In the genomic region with DNA sequence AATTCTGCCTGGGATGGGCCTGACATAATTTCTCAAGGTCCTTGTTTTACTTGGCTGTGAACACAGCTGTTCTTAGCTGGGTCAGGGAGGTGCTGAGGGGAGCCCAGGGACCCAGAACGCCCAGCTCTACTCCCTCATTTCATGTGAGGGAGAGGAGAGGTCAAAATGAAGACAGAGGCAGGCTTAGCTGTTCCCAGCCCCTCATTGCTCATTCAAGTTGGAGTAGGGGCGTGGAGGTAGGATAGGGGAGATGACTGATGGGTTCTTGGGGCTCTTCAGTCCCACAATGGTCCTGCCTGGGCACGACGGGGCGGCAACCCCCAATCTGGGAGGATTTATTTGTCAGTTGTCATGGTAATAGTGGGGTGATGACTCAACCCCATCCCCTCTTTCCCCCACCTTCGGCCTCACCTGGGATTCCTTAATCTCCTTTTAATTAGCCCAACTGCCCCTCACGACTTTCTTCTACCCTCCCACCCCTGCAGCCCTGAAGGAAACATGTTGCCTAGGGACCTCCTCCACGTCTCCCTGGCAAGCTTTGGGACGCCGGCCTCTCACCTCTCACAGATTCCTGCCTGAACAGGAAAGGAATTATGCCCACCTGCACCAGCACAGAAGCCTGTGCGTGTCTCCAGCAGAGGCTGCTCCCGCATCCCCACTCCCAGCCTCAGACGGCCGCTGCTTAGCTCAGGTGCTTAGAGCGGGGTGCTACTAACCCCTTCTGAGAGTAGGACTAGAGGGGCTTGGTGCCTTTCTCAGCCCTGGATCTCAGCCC, we compare ENCODE assay signal across 13 cellular contexts. TPM values are rescaled to one million over a fixed set of nuclear protein-coding genes. Genes with fewer than 3 reads are reported as not detected.
DNase-seq lines count a peak whose midpoint lies in the region; ATAC-seq, FAIRE-seq and TF ChIP-seq lines count a peak whose summit lies in the region.
"Had no signal": no experiment of that assay in that cellular context is flagged by ENCODE, and none has a peak within 500 bp of the region (broad histone marks: within the 10 kb centered on the region; RNA-seq: fewer than 3 reads in every experiment).

No MANE protein-coding gene starts in this region.

- H4K8ac ChIP-seq in IMR-90 (ENCODE audit: low read depth in 2 of 2, low read length in 2 of 2) = no peak overlapping the region

- H3K79me2 ChIP-seq in keratinocyte (ENCODE audit: control insufficient read depth, insufficient read depth, low read length) = no peaks in the 10 kb centered on the region

- H3K4me3 ChIP-seq in IMR-90 (ENCODE audit: insufficient read depth, low read depth, low read length) (no peak overlapping the region), coronary artery (peak overlapping the region; percentile 6), keratinocyte (ENCODE audit: control insufficient read depth in 2 of 3, extremely low read depth in 1 of 3, insufficient read depth in 2 of 3, low read depth in 1 of 3, low read length in 3 of 3) (no peak overlapping the region)
- H3K4me3 ChIP-seq: BLaER1 had no signal

- H3K4me2 ChIP-seq in IMR-90 (ENCODE audit: low read depth, low read length) (no peak overlapping the region), keratinocyte (ENCODE audit: control insufficient read depth, extremely low read depth, insufficient read depth, low read depth, low read length) (no peak overlapping the region)
- H3K4me2 ChIP-seq: BLaER1 had no signal

- H2BK120ac ChIP-seq in IMR-90 (ENCODE audit: low read depth, low read length) = no peak overlapping the region

- H4K5ac ChIP-seq in IMR-90 (ENCODE audit: low read depth, low read length) = no peak overlapping the region

- no TSS peak for BruUV-seq in IMR-90 (replicated peaks; lab: Mats Ljungman, UMichigan)

- H3K9ac ChIP-seq in IMR-90 (ENCODE audit: low read depth, low read length) = no peak overlapping the region
- H3K9ac ChIP-seq in keratinocyte (ENCODE audit: control insufficient read depth, extremely low read depth, insufficient read depth, low read length) = no peak overlapping the region
- H3K9ac ChIP-seq: BLaER1 had no signal

- H2BK15ac ChIP-seq in IMR-90 (ENCODE audit: low read depth, low read length) = no peak overlapping the region

- WGBS in IMR-90 (ENCODE audit: extremely low coverage in 2 of 2, insufficient read length in 1 of 2), 2 experiments = 89% methylated on average over 3 of the region's 15 CpGs; no CpG with 5 or more reads in 1 of the 2 experiments

- H3K4me3 Mint-ChIP-seq in stimulated activated effector memory CD8-positive, alpha-beta T cell treated with anti-CD3 and anti-CD28 coated beads, Interleukin-12 subunit alpha, Interleukin-12 subunit beta, amount 100 ng/mL, for 72 hours = no peak overlapping the region
- no peak overlapping the region for H3K4me3 Mint-ChIP-seq in natural killer cell treated with Interleukin-12 subunit alpha and Interleukin-12 subunit beta and Interleukin-15 and Interleukin-18, amount 100 ng/mL, for 72 hours
- H3K4me3 Mint-ChIP-seq: activated B cell treated with CpG ODN at 0.5 μM for 24 hours had no signal

- in situ Hi-C loops in IMR-90 (cut with MboI; ENCODE audit: low sequenced_read_pairs) = loop anchor here (5.0 kb wide), 1 partner anchor 118 kb away; no protein-coding TSS in a partner anchor

- H3K36me3 ChIP-seq in IMR-90 (ENCODE audit: control insufficient read depth, insufficient read depth, low read length) = peaks cover 28% of the 10 kb centered on the region
- H3K36me3 ChIP-seq in keratinocyte (ENCODE audit: control insufficient read depth in 2 of 2, extremely low read depth in 1 of 2, insufficient read depth in 2 of 2, low read length in 2 of 2) = peaks cover 29 to 34% of the 10 kb centered on the region in 2 experiments

- dilution Hi-C loops in IMR-90 (cut with HindIII; ENCODE audit: low sequenced_read_pairs, unreplicated experiment) = no loop called here
- dilution Hi-C loops in keratinocyte (cut with MboI; ENCODE audit: extremely low pct_ligation_motif_present, low sequenced_read_pairs) = no loop called here

- H2AK5ac ChIP-seq in IMR-90 (ENCODE audit: low read depth, low read length) = no peak overlapping the region; the same call in 1 of the 2 replicates

- DNase-seq in IMR-90 (no peak), coronary artery (ENCODE audit: low spot score) (no peak), keratinocyte (ENCODE audit: low read depth, low spot score) (no peak), left lobe of liver (ENCODE audit: low spot score) (no peak), superior temporal gyrus (ENCODE audit: extremely low spot score) (no peak), erythroblast (lab: John Stamatoyannopoulos, UW) (no peak)
- DNase-seq in stimulated activated effector memory CD8-positive, alpha-beta T cell treated with anti-CD3 and anti-CD28 coated beads, Interleukin-12 subunit alpha, Interleukin-12 subunit beta, amount 100 ng/mL, for 72 hours (ENCODE audit: low spot score in 2 of 2) = no peak
- DNase-seq in natural killer cell treated with Interleukin-12 subunit alpha and Interleukin-12 subunit beta and Interleukin-15 and Interleukin-18, amount 100 ng/mL, for 72 hours (ENCODE audit: low spot score) = no peak
- DNase-seq: activated B cell treated with CpG ODN at 0.5 μM for 24 hours, left colon, NCI-H2171 had no signal

- no peak overlapping the region for H3K23ac ChIP-seq in IMR-90 (ENCODE audit: low read depth, low read length)

- H3K9me1 ChIP-seq in IMR-90 (ENCODE audit: insufficient read depth, low read length) = peaks cover 15% of the 10 kb centered on the region
- H3K9me1 ChIP-seq in keratinocyte (ENCODE audit: control insufficient read depth, extremely low read depth, insufficient read depth, low read length) = peaks cover 7% of the 10 kb centered on the region

- no peak overlapping the region for H2BK5ac ChIP-seq in IMR-90 (ENCODE audit: low read depth, low read length, poor library complexity, severe bottlenecking)

- H3K14ac ChIP-seq in IMR-90 (replicated peaks; ENCODE audit: low read depth, low read length) = no peak overlapping the region

- intact Hi-C loops in IMR-90 (cut with micrococcal nuclease) = no loop called here

- H4K91ac ChIP-seq in IMR-90 (ENCODE audit: insufficient read depth, low read depth, low read length) = no peak overlapping the region

- TF ChIP-seq POLR2A in IMR-90 (IDR thresholded peaks at IDR 0.05; ENCODE audit: low read depth, low read length) (no peak), erythroblast (IDR thresholded peaks at IDR 0.05; ENCODE audit: low read length) (no peak)

- H3K4me1 ChIP-seq in IMR-90 (ENCODE audit: control insufficient read depth, insufficient read depth, low read length) (peaks cover 31% of the 10 kb centered on the region), keratinocyte (ENCODE audit: control insufficient read depth, extremely low read depth, insufficient read depth, low read length) (peaks cover 30% of the 10 kb centered on the region)

- no peak for TF ChIP-seq CTCF in IMR-90 (conservative IDR thresholded peaks at IDR 0.05; ENCODE audit: low read depth, low read length)
- no peak for TF ChIP-seq CTCF in coronary artery (IDR thresholded peaks at IDR 0.05)
- no peak for TF ChIP-seq CTCF in keratinocyte (optimal IDR thresholded peaks at IDR 0.05 in 1 of 3, IDR thresholded peaks at IDR 0.05 in 1 of 3, conservative IDR thresholded peaks at IDR 0.05 in 1 of 3; ENCODE audit: extremely low read depth in 1 of 3, insufficient read depth in 2 of 3, low read length in 3 of 3)

- peak overlapping the region; percentile 72 for H3K27ac Mint-ChIP-seq in stimulated activated effector memory CD8-positive, alpha-beta T cell treated with anti-CD3 and anti-CD28 coated beads, Interleukin-12 subunit alpha, Interleukin-12 subunit beta, amount 100 ng/mL, for 72 hours
- H3K27ac Mint-ChIP-seq in natural killer cell treated with Interleukin-12 subunit alpha and Interleukin-12 subunit beta and Interleukin-15 and Interleukin-18, amount 100 ng/mL, for 72 hours = peak overlapping the region in 1 of 2 donors; percentile 60
- H3K27ac Mint-ChIP-seq: activated B cell treated with CpG ODN at 0.5 μM for 24 hours had no signal

- no peaks in the 10 kb centered on the region for H3K27me3 Mint-ChIP-seq in natural killer cell treated with Interleukin-12 subunit alpha and Interleukin-12 subunit beta and Interleukin-15 and Interleukin-18, amount 100 ng/mL, for 72 hours
- H3K27me3 Mint-ChIP-seq: activated B cell treated with CpG ODN at 0.5 μM for 24 hours had no signal

- H3K79me1 ChIP-seq in IMR-90 (ENCODE audit: low read depth in 1 of 2, low read length in 2 of 2) = peaks cover 16 to 64% of the 10 kb centered on the region in 2 experiments; a peak in 3 of 4 replicates

- POLR2A ChIA-PET in IMR-90 (lab: Charles Lee; ENCODE audit: unreplicated experiment) = no interaction called here

- peak overlapping the region; percentile 32 for H2AK9ac ChIP-seq in IMR-90 (replicated peaks; ENCODE audit: low read depth, low read length, poor library complexity)

- no peaks in the 10 kb centered on the region for H3K9me3 ChIP-seq in IMR-90 (ENCODE audit: control insufficient read depth, insufficient read depth, low read length)
- no peaks in the 10 kb centered on the region for H3K9me3 ChIP-seq in keratinocyte (ENCODE audit: control insufficient read depth, low read depth, low read length)
- H3K9me3 ChIP-seq: BLaER1 had no signal

- H4K20me1 ChIP-seq in IMR-90 (ENCODE audit: insufficient read depth, low read length) (peaks cover 5% of the 10 kb centered on the region), keratinocyte (ENCODE audit: control insufficient read depth, extremely low read depth, insufficient read depth, low read length) (peaks cover 5% of the 10 kb centered on the region)
- H4K20me1 ChIP-seq: BLaER1 had no signal

- TF ChIP-seq RAD21 in IMR-90 (IDR thresholded peaks at IDR 0.05; ENCODE audit: low read length) = no peak

- no peaks in the 10 kb centered on the region for H3K9me3 Mint-ChIP-seq in stimulated activated effector memory CD8-positive, alpha-beta T cell treated with anti-CD3 and anti-CD28 coated beads, Interleukin-12 subunit alpha, Interleukin-12 subunit beta, amount 100 ng/mL, for 72 hours
- H3K9me3 Mint-ChIP-seq in natural killer cell treated with Interleukin-12 subunit alpha and Interleukin-12 subunit beta and Interleukin-15 and Interleukin-18, amount 100 ng/mL, for 72 hours = no peaks in the 10 kb centered on the region
- H3K9me3 Mint-ChIP-seq: activated B cell treated with CpG ODN at 0.5 μM for 24 hours had no signal

- peaks cover 85% of the 10 kb centered on the region for H3K36me3 Mint-ChIP-seq in stimulated activated effector memory CD8-positive, alpha-beta T cell treated with anti-CD3 and anti-CD28 coated beads, Interleukin-12 subunit alpha, Interleukin-12 subunit beta, amount 100 ng/mL, for 72 hours
- no peaks in the 10 kb centered on the region for H3K36me3 Mint-ChIP-seq in natural killer cell treated with Interleukin-12 subunit alpha and Interleukin-12 subunit beta and Interleukin-15 and Interleukin-18, amount 100 ng/mL, for 72 hours

- peaks cover 60% of the 10 kb centered on the region for H3K4me1 Mint-ChIP-seq in stimulated activated effector memory CD8-positive, alpha-beta T cell treated with anti-CD3 and anti-CD28 coated beads, Interleukin-12 subunit alpha, Interleukin-12 subunit beta, amount 100 ng/mL, for 72 hours
- H3K4me1 Mint-ChIP-seq in natural killer cell treated with Interleukin-12 subunit alpha and Interleukin-12 subunit beta and Interleukin-15 and Interleukin-18, amount 100 ng/mL, for 72 hours (ENCODE audit: low read depth in 2 of 2) = peaks cover 10 to 17% of the 10 kb centered on the region in 2 donors

- no peak overlapping the region for H2BK20ac ChIP-seq in IMR-90 (ENCODE audit: low read depth, low read length)

- peak overlapping the region; percentile 12; the same call in 1 of the 2 replicates for H3K4ac ChIP-seq in IMR-90 (ENCODE audit: low read depth, low read length)

- no peak for FAIRE-seq in keratinocyte (lab: Jason Lieb, UNC)
- FAIRE-seq: GM19239 had no signal

- CTCF ChIA-PET in IMR-90 (lab: Yijun Ruan, JAX) = no interaction called here

- no peak overlapping the region for H3K56ac ChIP-seq in IMR-90 (ENCODE audit: extremely low read depth, insufficient read depth, low read length)

- no peak overlapping the region for H2AFZ ChIP-seq in IMR-90 (replicated peaks; ENCODE audit: low read length, poor library complexity)
- no peak overlapping the region for H2AFZ ChIP-seq in keratinocyte (ENCODE audit: control insufficient read depth, low read length)

- ATAC-seq in IMR-90 (ENCODE audit: low read depth) (no peak), left lobe of liver (no peak)
- no peak for ATAC-seq in stimulated activated effector memory CD8-positive, alpha-beta T cell treated with anti-CD3 and anti-CD28 coated beads, Interleukin-12 subunit alpha, Interleukin-12 subunit beta, amount 100 ng/mL, for 72 hours
- ATAC-seq in natural killer cell treated with Interleukin-12 subunit alpha and Interleukin-12 subunit beta and Interleukin-15 and Interleukin-18, amount 100 ng/mL, for 72 hours = no peak
- ATAC-seq: left colon had no signal

- H3K18ac ChIP-seq in IMR-90 (ENCODE audit: low read depth, low read length) = no peak overlapping the region

- H3K27me3 ChIP-seq in IMR-90 (ENCODE audit: control insufficient read depth, insufficient read depth, low read length) = no peaks in the 10 kb centered on the region
- no peaks in the 10 kb centered on the region for H3K27me3 ChIP-seq in keratinocyte (ENCODE audit: control insufficient read depth, extremely low read depth, insufficient read depth, low read length)
- H3K27me3 ChIP-seq: BLaER1 had no signal

- H3K27ac ChIP-seq in IMR-90 (ENCODE audit: insufficient read depth, low read length) = no peak overlapping the region
- peak overlapping the region; percentile 38 to 89 for H3K27ac ChIP-seq in coronary artery
- H3K27ac ChIP-seq in keratinocyte (ENCODE audit: control insufficient read depth, insufficient read depth, low read length) = peak overlapping the region; percentile 14
- H3K27ac ChIP-seq: BLaER1 had no signal

RNA-seq across cellular contexts. Expression of a gene that starts 10.2 kb away (rescaled TPM):
- total RNA-seq in IMR-90 (2012; rRNA removed) (21.7 and 25.6 TPM in 2 replicates), left lobe of liver (16.2 TPM)
- polyA plus RNA-seq in IMR-90 (2012; rRNA removed) (27.8 and 28.8 TPM in 2 replicates), keratinocyte (27.5 to 34.2 TPM (median 32.4 TPM) in 3 replicates)
- polyA plus RNA-seq in IMR-90 (2012; cell fraction: cytosol; rRNA removed) = 20.9 and 26.7 TPM in 2 replicates
- 24.4 and 31.3 TPM in 2 replicates for polyA plus RNA-seq in IMR-90 (2012; cell fraction: nucleus; rRNA removed; ENCODE audit: low replicate concordance)
- 15.8 TPM for polyA plus RNA-seq in keratinocyte (2011; ENCODE audit: low read depth)
- 29.2 and 39.1 TPM in 2 replicates for polyA plus RNA-seq in keratinocyte (2011; cell fraction: cytosol; rRNA removed)
- polyA plus RNA-seq in keratinocyte (2011; cell fraction: nucleus; rRNA removed) = 43.5 and 47.9 TPM in 2 replicates
- polyA plus RNA-seq in keratinocyte (2012; ENCODE audit: low replicate concordance) = 24.7 and 33.8 TPM in 2 replicates
- polyA minus RNA-seq in keratinocyte = 44.3 to 56.4 TPM (median 51.6 TPM) in 3 replicates
- polyA minus RNA-seq in keratinocyte (2011; cell fraction: cytosol; rRNA and poly(A)+ RNA removed) = 38.4 TPM
- polyA minus RNA-seq in keratinocyte (2011; cell fraction: nucleus; rRNA and poly(A)+ RNA removed) = 17.9 and 23.7 TPM in 2 replicates
- total RNA-seq in natural killer cell treated with Interleukin-12 subunit alpha and Interleukin-12 subunit beta and Interleukin-15 and Interleukin-18, amount 100 ng/mL, for 72 hours = 10 to 100 TPM; 56.5 to 60.3 TPM

RNA-seq across cellular contexts. Expression of a gene that starts 19.1 kb away (rescaled TPM):
- total RNA-seq in IMR-90 (2012; rRNA removed) = 10.4 and 10.6 TPM in 2 replicates
- 67.2 and 68.0 TPM in 2 replicates for polyA plus RNA-seq in IMR-90 (2012; rRNA removed)
- 18.8 and 35.8 TPM in 2 replicates for polyA plus RNA-seq in IMR-90 (2012; cell fraction: cytosol; rRNA removed)
- polyA plus RNA-seq in IMR-90 (2012; cell fraction: nucleus; rRNA removed; ENCODE audit: low replicate concordance) = 243 and 578 TPM in 2 replicates
- polyA plus RNA-seq in keratinocyte = 0.72 to 1.1 TPM (median 0.80 TPM) in 3 replicates
- polyA plus RNA-seq in keratinocyte (2011; ENCODE audit: low read depth) = not detected
- 0.63 and 1.3 TPM in 2 replicates for polyA plus RNA-seq in keratinocyte (2011; cell fraction: cytosol; rRNA removed)
- 7.0 and 12.7 TPM in 2 replicates for polyA plus RNA-seq in keratinocyte (2011; cell fraction: nucleus; rRNA removed)
- 0.89 and 2.3 TPM in 2 replicates for polyA plus RNA-seq in keratinocyte (2012; ENCODE audit: low replicate concordance)
- 1.9 to 7.2 TPM (median 3.0 TPM) in 3 replicates for polyA minus RNA-seq in keratinocyte
- polyA minus RNA-seq in keratinocyte (2011; cell fraction: cytosol; rRNA and poly(A)+ RNA removed) = 6.9 TPM
- polyA minus RNA-seq in keratinocyte (2011; cell fraction: nucleus; rRNA and poly(A)+ RNA removed) = 4.9 and 5.1 TPM in 2 replicates
- 146 TPM for total RNA-seq in left lobe of liver
- 1 to 10 TPM; 2.4 to 2.8 TPM for total RNA-seq in natural killer cell treated with Interleukin-12 subunit alpha and Interleukin-12 subunit beta and Interleukin-15 and Interleukin-18, amount 100 ng/mL, for 72 hours

RNA-seq across cellular contexts. Expression of a gene that starts 28.5 kb away (rescaled TPM):
- total RNA-seq in IMR-90 (2012; rRNA removed) = 124 and 140 TPM in 2 replicates
- polyA plus RNA-seq in IMR-90 (2012; rRNA removed) = 337 and 373 TPM in 2 replicates
- polyA plus RNA-seq in IMR-90 (2012; cell fraction: cytosol; rRNA removed) = 592 and 623 TPM in 2 replicates
- polyA plus RNA-seq in IMR-90 (2012; cell fraction: nucleus; rRNA removed; ENCODE audit: low replicate concordance) = 90.7 and 186 TPM in 2 replicates
- polyA plus RNA-seq in keratinocyte = 30.1 to 44.9 TPM (median 44.7 TPM) in 3 replicates
- 1.5 TPM for polyA plus RNA-seq in keratinocyte (2011; ENCODE audit: low read depth)
- polyA plus RNA-seq in keratinocyte (2011; cell fraction: cytosol; rRNA removed) = 23.3 and 50.1 TPM in 2 replicates
- polyA plus RNA-seq in keratinocyte (2011; cell fraction: nucleus; rRNA removed) = 20.4 and 27.0 TPM in 2 replicates
- polyA plus RNA-seq in keratinocyte (2012; ENCODE audit: low replicate concordance) = 3.5 and 57.4 TPM in 2 replicates
- polyA minus RNA-seq in keratinocyte = 20.2 to 50.6 TPM (median 35.2 TPM) in 3 replicates
- 48.5 TPM for polyA minus RNA-seq in keratinocyte (2011; cell fraction: cytosol; rRNA and poly(A)+ RNA removed)
- polyA minus RNA-seq in keratinocyte (2011; cell fraction: nucleus; rRNA and poly(A)+ RNA removed) = 7.1 and 7.3 TPM in 2 replicates
- 5.2 TPM for total RNA-seq in left lobe of liver
- total RNA-seq in natural killer cell treated with Interleukin-12 subunit alpha and Interleukin-12 subunit beta and Interleukin-15 and Interleukin-18, amount 100 ng/mL, for 72 hours = not detected
- total RNA-seq: activated B cell treated with CpG ODN at 0.5 μM for 24 hours had no signal

RNA-seq across cellular contexts. Expression of a gene that starts 34.3 kb away (rescaled TPM):
- total RNA-seq in IMR-90 (2012; rRNA removed) (under 0.01 and 0.18 TPM in 2 replicates), left lobe of liver (0.25 TPM)
- polyA plus RNA-seq in IMR-90 (2012; rRNA removed) (0.39 and 0.55 TPM in 2 replicates), keratinocyte (0.08 TPM in 1 of 3 replicates, not detected in the others)
- 0.18 and 0.27 TPM in 2 replicates for polyA plus RNA-seq in IMR-90 (2012; cell fraction: cytosol; rRNA removed)
- polyA plus RNA-seq in IMR-90 (2012; cell fraction: nucleus; rRNA removed; ENCODE audit: low replicate concordance) = 0.52 and 1.3 TPM in 2 replicates
- not detected for polyA plus RNA-seq in keratinocyte (2011; ENCODE audit: low read depth)
- polyA plus RNA-seq in keratinocyte (2011; cell fraction: cytosol; rRNA removed) = 0.05 TPM in 1 of 2 replicates, not detected in the other
- 0.07 TPM in 1 of 2 replicates, not detected in the other for polyA plus RNA-seq in keratinocyte (2011; cell fraction: nucleus; rRNA removed)
- polyA plus RNA-seq in keratinocyte (2012; ENCODE audit: low replicate concordance) = 0.10 TPM in 1 of 2 replicates, not detected in the other
- polyA minus RNA-seq in keratinocyte = 0.16 TPM in 1 of 3 replicates, not detected in the others
- polyA minus RNA-seq in keratinocyte (2011; cell fraction: cytosol; rRNA and poly(A)+ RNA removed) = not detected
- not detected in 2 replicates for polyA minus RNA-seq in keratinocyte (2011; cell fraction: nucleus; rRNA and poly(A)+ RNA removed)
- under 1 TPM in 1 of 2 donors, not detected in 1; 0.26 TPM for total RNA-seq in natural killer cell treated with Interleukin-12 subunit alpha and Interleukin-12 subunit beta and Interleukin-15 and Interleukin-18, amount 100 ng/mL, for 72 hours
- total RNA-seq: activated B cell treated with CpG ODN at 0.5 μM for 24 hours, left colon had no signal

Comparison
In these comparisons a context has a peak if more than half of its experiments do, and no peak if none do; other contexts are left out.
1. RNA of a gene that starts 19.1 kb away (total RNA-seq): 146 TPM in left lobe of liver (single experiment); 10.4 to 10.6 TPM in IMR-90 and 2.4 to 2.8 TPM in natural killer cell treated with Interleukin-12 subunit alpha and Interleukin-12 subunit beta and Interleukin-15 and Interleukin-18, amount 100 ng/mL, for 72 hours; every median in the first group is over 10 times any median in the second.
2. RNA of a gene that starts 28.5 kb away (total RNA-seq): 124 to 140 TPM in IMR-90; 5.2 TPM in left lobe of liver (single experiment) and not detected in natural killer cell treated with Interleukin-12 subunit alpha and Interleukin-12 subunit beta and Interleukin-15 and Interleukin-18, amount 100 ng/mL, for 72 hours; every median in the first group is over 10 times any median in the second.